In genomic region chr11:5666396-5666780, GRCh38 we compare ENCODE assay signal across 24 cellular contexts. TPM values are rescaled to one million over a fixed set of nuclear protein-coding genes. Genes with fewer than 3 reads are reported as not detected.
A peak's percentile ranks its signal among the peaks of the same experiment; 100 is the strongest.
DNase-seq lines count a peak whose midpoint lies in the region; ATAC-seq and TF ChIP-seq lines count a peak whose summit lies in the region.
"Had no signal": no experiment of that assay in that cellular context is flagged by ENCODE, and none has a peak within 500 bp of the region (broad histone marks: within the 10 kb centered on the region; RNA-seq: fewer than 3 reads in every experiment).

No MANE protein-coding gene starts in this region.

- H3K27me3 Mint-ChIP-seq in Caco-2 (ENCODE audit: insufficient read depth, unreplicated experiment): no peaks in the 10 kb centered on the region
- H3K27me3 Mint-ChIP-seq: activated CD8-positive, alpha-beta memory T cell treated with anti-CD3 and anti-CD28 coated beads, Interleukin-2, amount 10 ng/mL, durations not matched to agents 7 days and 5 days; activated naive CD4-positive, alpha-beta T cell treated with anti-CD3 and anti-CD28 coated beads, Interleukin-2, amount 10 ng/mL, durations not matched to agents 7 days and 5 days had no signal

- no peaks in the 10 kb centered on the region for H3K9me3 Mint-ChIP-seq in Caco-2 (ENCODE audit: unreplicated experiment)
- H3K9me3 Mint-ChIP-seq: activated naive CD4-positive, alpha-beta T cell treated with anti-CD3 and anti-CD28 coated beads, Interleukin-2, amount 10 ng/mL, durations not matched to agents 7 days and 5 days; activated T-helper 1 cell treated with anti-CD3 and anti-CD28 coated beads, Interleukin-12 subunit alpha, Interleukin-12 subunit beta, Interleukin-2, Interleukin-4 antibody, amounts not matched to agents 30 ng/mL and 10 ng/mL and 1 ng/mL, durations not matched to agents 14 hours and 24 hours and 36 hours; neural crest cell had no signal

- H3K9me3 ChIP-seq in Caco-2: no peaks in the 10 kb centered on the region
- H3K9me3 ChIP-seq: right lobe of liver had no signal

- no TSS peak for BruUV-seq in Caco-2 (replicated peaks; lab: Mats Ljungman, UMichigan)

- no peaks in the 10 kb centered on the region; the same call in 1 of the 2 replicates for H3K36me3 ChIP-seq in Caco-2 (ENCODE audit: control insufficient read depth, insufficient read depth, low read length)

- H3K27me3 ChIP-seq in Caco-2 (replicated peaks; ENCODE audit: control insufficient read depth, insufficient read depth, low read length): no peaks in the 10 kb centered on the region
- H3K27me3 ChIP-seq: right lobe of liver had no signal

- H3K36me3 Mint-ChIP-seq in Caco-2 (ENCODE audit: insufficient read depth, unreplicated experiment): peaks cover 34% of the 10 kb centered on the region

- no peak overlapping the region for H3K4me3 Mint-ChIP-seq in Caco-2 (ENCODE audit: unreplicated experiment)
- H3K4me3 Mint-ChIP-seq: activated CD8-positive, alpha-beta memory T cell treated with anti-CD3 and anti-CD28 coated beads, Interleukin-2, amount 10 ng/mL, durations not matched to agents 7 days and 5 days; activated naive CD4-positive, alpha-beta T cell treated with anti-CD3 and anti-CD28 coated beads, Interleukin-2, amount 10 ng/mL, durations not matched to agents 7 days and 5 days; activated T-helper 1 cell treated with anti-CD3 and anti-CD28 coated beads, Interleukin-12 subunit alpha, Interleukin-12 subunit beta, Interleukin-2, Interleukin-4 antibody, amounts not matched to agents 30 ng/mL and 10 ng/mL and 1 ng/mL, durations not matched to agents 14 hours and 24 hours and 36 hours; neural crest cell had no signal

- peak; percentile 63 for ATAC-seq in sciatic nerve
- ATAC-seq: activated CD8-positive, alpha-beta memory T cell treated with anti-CD3 and anti-CD28 coated beads, Interleukin-2, amount 10 ng/mL, durations not matched to agents 7 days and 5 days; right lobe of liver had no signal

- no peak for TF ChIP-seq CTCF in Caco-2 (IDR thresholded peaks at IDR 0.05; ENCODE audit: insufficient read depth in 1 of 2, low read depth in 1 of 2, low read length in 1 of 2, severe bottlenecking in 1 of 2, unreplicated experiment in 1 of 2)

- DNase-seq in NCI-H748 (lab: John Stamatoyannopoulos, UW; ENCODE audit: unreplicated experiment): peak; percentile 4
- no peak for DNase-seq in NCI-H748 treated with DMSO at 0.1 percent for 48 hours (lab: John Stamatoyannopoulos, UW)
- peak; percentile 21 for DNase-seq in amniotic epithelial cell (ENCODE audit: low read depth)
- DNase-seq in iPS-NIHi11 (ENCODE audit: low spot score): peak; percentile 17
- no peak for DNase-seq in sciatic nerve (ENCODE audit: low spot score)
- DNase-seq in activated gamma-delta T cell (lab: John Stamatoyannopoulos, UW): no peak
- no peak for DNase-seq in Caco-2
- DNase-seq in stimulated activated CD4-positive, alpha-beta T cell treated with anti-CD3 and anti-CD28 coated beads, Interleukin-2, amount 100 ng/mL, for 48 hours: no peak
- DNase-seq: 8988T; activated CD8-positive, alpha-beta memory T cell treated with anti-CD3 and anti-CD28 coated beads, Interleukin-2, amount 10 ng/mL, durations not matched to agents 7 days and 5 days; activated naive CD4-positive, alpha-beta T cell treated with anti-CD3 and anti-CD28 coated beads, Interleukin-2, amount 10 ng/mL, durations not matched to agents 7 days and 5 days; aorta; GM23248; head of caudate nucleus; Kasumi-1; MV-4-11; NCI-H146; NCI-H2107; NCI-H524; posterior cingulate gyrus; right lobe of liver; stimulated activated naive CD4-positive, alpha-beta T cell treated with Interleukin-2 at 50 U/mL for 16 hours had no signal

- no peaks in the 10 kb centered on the region for H3K4me1 Mint-ChIP-seq in Caco-2 (ENCODE audit: low read depth, unreplicated experiment)
- H3K4me1 Mint-ChIP-seq: activated CD8-positive, alpha-beta memory T cell treated with anti-CD3 and anti-CD28 coated beads, Interleukin-2, amount 10 ng/mL, durations not matched to agents 7 days and 5 days; activated naive CD4-positive, alpha-beta T cell treated with anti-CD3 and anti-CD28 coated beads, Interleukin-2, amount 10 ng/mL, durations not matched to agents 7 days and 5 days; neural crest cell had no signal

- intact Hi-C loops in sciatic nerve (cut with DNase I) (no loop called here), Caco-2 (cut with micrococcal nuclease; ENCODE audit: unreplicated experiment) (no loop called here)

- POLR2A ChIA-PET in Caco-2 (lab: Charles Lee): no interaction called here

- no peak overlapping the region for H3K27ac Mint-ChIP-seq in Caco-2 (ENCODE audit: unreplicated experiment)
- H3K27ac Mint-ChIP-seq: activated CD8-positive, alpha-beta memory T cell treated with anti-CD3 and anti-CD28 coated beads, Interleukin-2, amount 10 ng/mL, durations not matched to agents 7 days and 5 days; activated T-helper 1 cell treated with anti-CD3 and anti-CD28 coated beads, Interleukin-12 subunit alpha, Interleukin-12 subunit beta, Interleukin-2, Interleukin-4 antibody, amounts not matched to agents 30 ng/mL and 10 ng/mL and 1 ng/mL, durations not matched to agents 14 hours and 24 hours and 36 hours had no signal

- CTCF ChIA-PET in Caco-2 (lab: Charles Lee): no interaction called here

- no peak overlapping the region for H3K4me3 ChIP-seq in Caco-2 (ENCODE audit: low read depth, low read length)
- H3K4me3 ChIP-seq: GM23248, right lobe of liver had no signal

- no peaks in the 10 kb centered on the region for H3K4me1 ChIP-seq in Caco-2
- H3K4me1 ChIP-seq: right lobe of liver had no signal

RNA-seq across cellular contexts. Expression of gene TRIM5, which starts 18.5 kb away (rescaled TPM):
- total RNA-seq in sciatic nerve (28.4 TPM), Caco-2 (2022) (21.9 and 25.2 TPM in 2 replicates)

RNA-seq across cellular contexts. Expression of gene TRIM22, which starts 23.2 kb away (rescaled TPM):
- total RNA-seq in sciatic nerve: 86.7 TPM
- 0.58 TPM in 1 of 2 replicates, not detected in the other for total RNA-seq in Caco-2 (2022)

RNA-seq across cellular contexts. Expression of gene TRIM34, which starts 41.6 kb away (rescaled TPM):
- total RNA-seq in sciatic nerve (7.2 TPM), Caco-2 (2022) (4.3 and 4.7 TPM in 2 replicates)

Comparison
In these comparisons a context has a peak if more than half of its experiments do, and no peak if none do; other contexts are left out.
1. DNase-seq: peak in NCI-H748 (single experiment), amniotic epithelial cell (single experiment) and iPS-NIHi11 (single experiment); none in NCI-H748 treated with DMSO at 0.1 percent for 48 hours (single experiment), sciatic nerve (single experiment), activated gamma-delta T cell (single experiment), Caco-2 (0 of 2) and stimulated activated CD4-positive, alpha-beta T cell treated with anti-CD3 and anti-CD28 coated beads, Interleukin-2, amount 100 ng/mL, for 48 hours (0 of 2).
2. RNA of gene TRIM22, which starts 23.2 kb away (total RNA-seq): 86.7 TPM in sciatic nerve (single experiment); 0.58 TPM in Caco-2; every median in the first group is over 10 times any median in the second.